In genomic region chr2:222915092-222915957, GRCh38 we compare ENCODE assay signal across 9 cellular contexts. TPM values are rescaled to one million over a fixed set of nuclear protein-coding genes. Genes with fewer than 3 reads are reported as not detected.
A peak's percentile ranks its signal among the peaks of the same experiment; 100 is the strongest.
DNase-seq lines count a peak whose midpoint lies in the region; ATAC-seq, FAIRE-seq and TF ChIP-seq lines count a peak whose summit lies in the region.
"Had no signal": no experiment of that assay in that cellular context is flagged by ENCODE, and none has a peak within 500 bp of the region (broad histone marks: within the 10 kb centered on the region; RNA-seq: fewer than 3 reads in every experiment).

No MANE protein-coding gene starts in this region.

- no peak for ATAC-seq in heart right ventricle
- no peak for ATAC-seq in left cardiac atrium
- ATAC-seq in foreskin keratinocyte = no peak

- H3K27ac ChIP-seq in heart right ventricle (no peak overlapping the region), foreskin keratinocyte (no peak overlapping the region)

- intact Hi-C loops in heart right ventricle (cut with DNase I) = loop anchor here in 1 of 10 donors (5.0 kb wide), 1 partner anchor 208 kb away; no protein-coding TSS in a partner anchor
- intact Hi-C loops in left cardiac atrium (cut with DNase I) = no loop called here

- no peak overlapping the region for H3K4me3 ChIP-seq in heart right ventricle

- H3K36me3 ChIP-seq in heart right ventricle = peaks cover 0 to 54% (median 3%) of the 10 kb centered on the region in 9 donors

- H3K27me3 ChIP-seq in heart right ventricle (no peaks in the 10 kb centered on the region), foreskin keratinocyte (no peaks in the 10 kb centered on the region)

- no peaks in the 10 kb centered on the region for H3K9me3 ChIP-seq in heart right ventricle

- H3K4me1 ChIP-seq in heart right ventricle = peaks cover 0 to 49% (median 28%) of the 10 kb centered on the region in 9 donors
- H3K4me1 ChIP-seq in foreskin keratinocyte = no peaks in the 10 kb centered on the region

- TF ChIP-seq CTCF in heart right ventricle (IDR thresholded peaks at IDR 0.05) = peak in 8 of 9 donors; percentile 19 to 61 (median 49)
- TF ChIP-seq CTCF in foreskin keratinocyte (conservative IDR thresholded peaks at IDR 0.05) = peak; percentile 62

- no peak for FAIRE-seq in urothelium cell line (lab: Jason Lieb, UNC)

- DNase-seq in heart right ventricle = no peak
- no peak for DNase-seq in left cardiac atrium
- peak; percentile 15 for DNase-seq in RPMI7951 (ENCODE audit: low read depth)
- DNase-seq in foreskin keratinocyte = no peak
- DNase-seq in NCI-H82 treated with DMSO at 0.1 percent for 48 hours (lab: John Stamatoyannopoulos, UW; ENCODE audit: unreplicated experiment) = no peak
- DNase-seq in urothelium cell line (ENCODE audit: low spot score) = no peak
- DNase-seq in AG20443 (ENCODE audit: low spot score) = no peak
- DNase-seq in NCI-H1930 (lab: John Stamatoyannopoulos, UW) = no peak
- DNase-seq: T1000 had no signal

- 83 to 90% methylated on average over 7 of the region's 7 CpGs for WGBS in heart right ventricle, 2 donors

RNA-seq across cellular contexts. Expression of gene ACSL3, which starts 54.5 kb away (rescaled TPM):
- total RNA-seq in heart right ventricle (10 to 100 TPM; 37.9 to 67.2 (median 54.8) TPM), left cardiac atrium (10 to 100 TPM; 37.8 to 38.1 TPM), foreskin keratinocyte (137 and 164 TPM in 2 replicates)
- polyA plus RNA-seq in heart right ventricle (10 to 100 TPM; 12.7 to 20.3 TPM), foreskin keratinocyte (88.2 and 89.2 TPM in 2 replicates)
- 168 and 183 TPM in 2 replicates for total RNA-seq in RPMI7951 (2014; rRNA removed; shearing (Covaris generic))
